ENCODE assay signal across 14 cellular contexts in genomic region chr17:82552580-82552979, GRCh38. TPM values are rescaled to one million over a fixed set of nuclear protein-coding genes. Genes with fewer than 3 reads are reported as not detected.
DNase-seq lines count a peak whose midpoint lies in the region; ATAC-seq and TF ChIP-seq lines count a peak whose summit lies in the region.
"Had no signal": no experiment of that assay in that cellular context is flagged by ENCODE, and none has a peak within 500 bp of the region (broad histone marks: within the 10 kb centered on the region; RNA-seq: fewer than 3 reads in every experiment).

No MANE protein-coding gene starts in this region.

- H3K27me3 Mint-ChIP-seq in Calu3 (ENCODE audit: unreplicated experiment), result no peaks in the 10 kb centered on the region
- no peaks in the 10 kb centered on the region for H3K27me3 Mint-ChIP-seq in activated T-helper 17 cell treated with anti-CD3 and anti-CD28 coated beads, Interleukin-2, amount 50 U/mL, for 72 hours
- H3K27me3 Mint-ChIP-seq: activated CD4-positive, alpha-beta T cell treated with anti-CD3 and anti-CD28 coated beads, Interleukin-2, amount 10 ng/mL, durations not matched to agents 24 days and 14 days; B cell had no signal

- no peaks in the 10 kb centered on the region for H3K9me3 ChIP-seq in right atrium auricular region
- H3K9me3 ChIP-seq in sigmoid colon, result no peaks in the 10 kb centered on the region
- H3K9me3 ChIP-seq: SJCRH30 had no signal

- H3K36me3 ChIP-seq in right atrium auricular region, result no peaks in the 10 kb centered on the region
- H3K36me3 ChIP-seq in sigmoid colon, result no peaks in the 10 kb centered on the region

- TF ChIP-seq POLR2A in sigmoid colon (IDR thresholded peaks at IDR 0.05), result no peak

- no peak for TF ChIP-seq EP300 in sigmoid colon (IDR thresholded peaks at IDR 0.05)

- TF ChIP-seq CTCF in Calu3 (IDR thresholded peaks at IDR 0.05; ENCODE audit: unreplicated experiment) (no peak), right atrium auricular region (IDR thresholded peaks at IDR 0.05) (no peak), sigmoid colon (IDR thresholded peaks at IDR 0.05) (no peak)

- H3K4me3 Mint-ChIP-seq in Calu3 (ENCODE audit: low read depth, unreplicated experiment), result no peak overlapping the region
- no peak overlapping the region for H3K4me3 Mint-ChIP-seq in activated T-helper 17 cell treated with anti-CD3 and anti-CD28 coated beads, Interleukin-2, amount 50 U/mL, for 72 hours
- H3K4me3 Mint-ChIP-seq: activated CD4-positive, alpha-beta T cell treated with anti-CD3 and anti-CD28 coated beads, Interleukin-2, amount 10 ng/mL, durations not matched to agents 24 days and 14 days; activated T-cell treated with anti-CD3 and anti-CD28 coated beads, Interleukin-2, amount 50 U/mL, for 4 hours; B cell; immature natural killer cell had no signal

- CTCF ChIA-PET in Calu3 (lab: Charles Lee), result no interaction called here

- H3K36me3 Mint-ChIP-seq in Calu3 (ENCODE audit: insufficient read depth, unreplicated experiment), result peaks cover 8% of the 10 kb centered on the region
- no peaks in the 10 kb centered on the region for H3K36me3 Mint-ChIP-seq in activated T-helper 17 cell treated with anti-CD3 and anti-CD28 coated beads, Interleukin-2, amount 50 U/mL, for 72 hours (ENCODE audit: low read depth)
- H3K36me3 Mint-ChIP-seq: immature natural killer cell had no signal

- no peak overlapping the region for H3K4me3 ChIP-seq in right atrium auricular region
- no peak overlapping the region for H3K4me3 ChIP-seq in sigmoid colon
- H3K4me3 ChIP-seq: SJCRH30 had no signal

- WGBS in sigmoid colon, 2 donors, result 92 to 93% methylated on average over 13 of the region's 13 CpGs

- H3K9me3 Mint-ChIP-seq in Calu3 (ENCODE audit: low read depth, unreplicated experiment), result no peaks in the 10 kb centered on the region
- no peaks in the 10 kb centered on the region for H3K9me3 Mint-ChIP-seq in activated T-helper 17 cell treated with anti-CD3 and anti-CD28 coated beads, Interleukin-2, amount 50 U/mL, for 72 hours
- H3K9me3 Mint-ChIP-seq: activated CD4-positive, alpha-beta T cell treated with anti-CD3 and anti-CD28 coated beads, Interleukin-2, amount 10 ng/mL, durations not matched to agents 24 days and 14 days; activated T-cell treated with anti-CD3 and anti-CD28 coated beads, Interleukin-2, amount 50 U/mL, for 4 hours; immature natural killer cell had no signal

- intact Hi-C loops in Calu3 (cut with micrococcal nuclease; ENCODE audit: unreplicated experiment), result loop anchor here (5.0 kb wide), 2 partner anchors 60 to 200 kb away; no protein-coding TSS in a partner anchor
- intact Hi-C loops in sigmoid colon (cut with DNase I), result loop anchor here (5.0 kb wide), 1 partner anchor 200 kb away; no protein-coding TSS in a partner anchor

- BruUV-seq in Calu3 (replicated peaks; lab: Mats Ljungman, UMichigan), result no TSS peak

- H3K4me1 Mint-ChIP-seq in Calu3 (ENCODE audit: low read depth, unreplicated experiment), result peaks cover 26% of the 10 kb centered on the region
- peaks cover 11% of the 10 kb centered on the region for H3K4me1 Mint-ChIP-seq in activated T-helper 17 cell treated with anti-CD3 and anti-CD28 coated beads, Interleukin-2, amount 50 U/mL, for 72 hours

- H3K27me3 ChIP-seq in right atrium auricular region (no peaks in the 10 kb centered on the region), sigmoid colon (no peaks in the 10 kb centered on the region)
- H3K27me3 ChIP-seq: SJCRH30 had no signal

- peak overlapping the region; percentile 64 for H3K27ac Mint-ChIP-seq in Calu3 (ENCODE audit: unreplicated experiment)
- peak overlapping the region; percentile 2 for H3K27ac Mint-ChIP-seq in activated T-helper 17 cell treated with anti-CD3 and anti-CD28 coated beads, Interleukin-2, amount 50 U/mL, for 72 hours
- H3K27ac Mint-ChIP-seq: activated CD4-positive, alpha-beta T cell treated with anti-CD3 and anti-CD28 coated beads, Interleukin-2, amount 10 ng/mL, durations not matched to agents 24 days and 14 days; B cell had no signal

- DNase-seq in Calu3 (no peak), right atrium auricular region (ENCODE audit: low spot score) (no peak), sigmoid colon (no peak), DMS114 treated with DMSO at 0.1 percent for 48 hours (lab: John Stamatoyannopoulos, UW; ENCODE audit: unreplicated experiment) (no peak), ecto neural progenitor cell (ENCODE audit: low spot score) (no peak), NCI-H82 (lab: John Stamatoyannopoulos, UW) (no peak)
- DNase-seq: activated T-cell treated with anti-CD3 and anti-CD28 coated beads, Interleukin-2, amount 50 U/mL, for 4 hours; immature natural killer cell; KG1 had no signal

- H3K27ac ChIP-seq in right atrium auricular region, result peak overlapping the region; percentile 72 to 79
- H3K27ac ChIP-seq in sigmoid colon, result peak overlapping the region; percentile 75 to 88 (median 83)
- H3K27ac ChIP-seq: SJCRH30 had no signal

- no peak for ATAC-seq in activated T-helper 17 cell treated with anti-CD3 and anti-CD28 coated beads, Interleukin-2, amount 50 U/mL, for 72 hours (replicated peaks)
- ATAC-seq in GM21528 (IDR thresholded peaks at IDR 0.05; ENCODE audit: low FRiP score, unreplicated experiment), result no peak

- peaks cover 3 to 57% of the 10 kb centered on the region in 2 donors for H3K4me1 ChIP-seq in right atrium auricular region
- peaks cover 0 to 93% (median 72%) of the 10 kb centered on the region in 4 donors for H3K4me1 ChIP-seq in sigmoid colon

RNA-seq across cellular contexts. Expression of gene FOXK2, which starts 33.0 kb away (rescaled TPM):
- total RNA-seq in Calu3 (2022) (96.2 TPM in 2 replicates), right atrium auricular region (10 to 100 TPM; 27.8 to 40.3 TPM), sigmoid colon (10 to 100 TPM; 29.3 to 56.8 (median 40.5) TPM)
- 10 to 100 TPM; 38.2 to 59.4 TPM for total RNA-seq in activated T-helper 17 cell treated with anti-CD3 and anti-CD28 coated beads, Interleukin-2, amount 50 U/mL, for 72 hours
- 10 to 100 TPM; 10.2 to 26.2 (median 11.6) TPM for polyA plus RNA-seq in sigmoid colon
